ENCODE assay signal across 11 cellular contexts in genomic region chr12:75289678-75290200, GRCh38. TPM values are rescaled to one million over a fixed set of nuclear protein-coding genes. Genes with fewer than 3 reads are reported as not detected.
DNase-seq lines count a peak whose midpoint lies in the region; ATAC-seq, FAIRE-seq and TF ChIP-seq lines count a peak whose summit lies in the region.
"Had no signal": no experiment of that assay in that cellular context is flagged by ENCODE, and none has a peak within 500 bp of the region (broad histone marks: within the 10 kb centered on the region; RNA-seq: fewer than 3 reads in every experiment).

No MANE protein-coding gene starts in this region.

- no peak overlapping the region for H4K91ac ChIP-seq in H9 (ENCODE audit: insufficient read length, low read depth, low read length)

- no peaks in the 10 kb centered on the region for H3K4me1 ChIP-seq in H9 (ENCODE audit: insufficient read depth, low read length)
- H3K4me1 ChIP-seq in foreskin keratinocyte = no peaks in the 10 kb centered on the region

- no peak overlapping the region for H3K23ac ChIP-seq in H9 (ENCODE audit: insufficient read length, low read depth, low read length)

- TF ChIP-seq CTCF in H9 (conservative IDR thresholded peaks at IDR 0.05) = peak; percentile 45; the same call in 2 of the 3 replicates
- TF ChIP-seq CTCF in foreskin keratinocyte (conservative IDR thresholded peaks at IDR 0.05) = peak; percentile 66
- no peak for TF ChIP-seq CTCF in activated CD8-positive, alpha-beta T cell treated with anti-CD3 and anti-CD28 coated beads for 36 hours (IDR thresholded peaks at IDR 0.05)

- no peak overlapping the region for H4K8ac ChIP-seq in H9 (replicated peaks; ENCODE audit: insufficient read length, low read depth, low read length)

- no peak for ATAC-seq in foreskin keratinocyte
- ATAC-seq in activated CD8-positive, alpha-beta T cell treated with anti-CD3 and anti-CD28 coated beads for 36 hours = no peak
- ATAC-seq: activated CD8-positive, alpha-beta memory T cell treated with anti-CD3 and anti-CD28 coated beads, Interleukin-2, amount 10 ng/mL, durations not matched to agents 7 days and 5 days had no signal

- intact Hi-C loops in activated CD8-positive, alpha-beta T cell treated with anti-CD3 and anti-CD28 coated beads for 36 hours (cut with micrococcal nuclease) = no loop called here

- no peak overlapping the region for H2AFZ ChIP-seq in H9 (ENCODE audit: low read length)

- no peak overlapping the region for H3K56ac ChIP-seq in H9 (ENCODE audit: insufficient read length, low read depth, low read length)

- H2BK120ac ChIP-seq in H9 (ENCODE audit: low read depth, low read length, poor library complexity, severe bottlenecking) = no peak overlapping the region

- in situ Hi-C loops in SK-MEL-5 (cut with HindIII; ENCODE audit: low pct_unique_long_range_greater_than_20kb, low sequenced_read_pairs) = no loop called here

- no peaks in the 10 kb centered on the region for H3K27me3 ChIP-seq in H9 (ENCODE audit: insufficient read depth, low read length)
- H3K27me3 ChIP-seq in foreskin keratinocyte = no peaks in the 10 kb centered on the region

- no peak overlapping the region for H2BK12ac ChIP-seq in H9 (ENCODE audit: insufficient read length, low read depth, low read length)

- no peaks in the 10 kb centered on the region for H3K9me3 ChIP-seq in H9 (ENCODE audit: control insufficient read depth, low read depth, low read length)

- no peaks in the 10 kb centered on the region for H3K36me3 Mint-ChIP-seq in H9 (ENCODE audit: insufficient read depth in 1 of 3, low read depth in 3 of 3)
- no peaks in the 10 kb centered on the region for H3K36me3 Mint-ChIP-seq in activated CD8-positive, alpha-beta T cell treated with anti-CD3 and anti-CD28 coated beads for 36 hours (ENCODE audit: low read depth)
- H3K36me3 Mint-ChIP-seq: activated CD8-positive, alpha-beta memory T cell treated with anti-CD3 and anti-CD28 coated beads, Interleukin-2, amount 10 ng/mL, durations not matched to agents 7 days and 5 days had no signal

- H3K79me1 ChIP-seq in H9 (ENCODE audit: insufficient read depth, low read depth, low read length, poor library complexity, severe bottlenecking) = no peaks in the 10 kb centered on the region

- no peak overlapping the region for H2BK5ac ChIP-seq in H9 (ENCODE audit: insufficient read length, low read length)

- H3K4ac ChIP-seq in H9 (ENCODE audit: low read depth, low read length) = no peak overlapping the region

- H3K4me2 ChIP-seq in H9 (ENCODE audit: insufficient read depth, insufficient read length, low read length) = no peak overlapping the region

- no peak overlapping the region for H2BK20ac ChIP-seq in H9 (ENCODE audit: low read depth, low read length, poor library complexity, severe bottlenecking)

- peak; percentile 98 for FAIRE-seq in A204.1 (lab: Jason Lieb, UNC)

- H3K14ac ChIP-seq in H9 (ENCODE audit: insufficient read depth, low read length) = no peak overlapping the region

- DNase-seq in H9 = no peak
- DNase-seq in SK-MEL-5 (ENCODE audit: low read depth, low spot score) = peak; percentile 26
- DNase-seq in foreskin keratinocyte = no peak
- DNase-seq in RPMI8226 = no peak
- DNase-seq in activated CD8-positive, alpha-beta T cell treated with anti-CD3 and anti-CD28 coated beads for 36 hours = no peak
- DNase-seq in SHP77 (lab: John Stamatoyannopoulos, UW) = no peak
- no peak for DNase-seq in NCI-H2196 treated with DMSO at 0.1 percent for 48 hours (lab: John Stamatoyannopoulos, UW; ENCODE audit: unreplicated experiment)
- DNase-seq: activated CD8-positive, alpha-beta memory T cell treated with anti-CD3 and anti-CD28 coated beads, Interleukin-2, amount 10 ng/mL, durations not matched to agents 7 days and 5 days; Calu3; effector CD8-positive, alpha-beta T cell had no signal

- no peaks in the 10 kb centered on the region for H3K9me3 Mint-ChIP-seq in H9
- H3K9me3 Mint-ChIP-seq in activated CD8-positive, alpha-beta T cell treated with anti-CD3 and anti-CD28 coated beads for 36 hours = no peaks in the 10 kb centered on the region

- WGBS in H9 (ENCODE audit: extremely low coverage, insufficient read length, low lambda C conversion rate) = no CpG with 5 or more reads among the region's 2 CpGs

- H3K79me2 ChIP-seq in H9 (ENCODE audit: insufficient read depth, low read length) = no peaks in the 10 kb centered on the region

- no peak overlapping the region for H2AK5ac ChIP-seq in H9 (ENCODE audit: insufficient read length, low read length)

- no peak overlapping the region for H3K4me3 Mint-ChIP-seq in H9
- no peak overlapping the region for H3K4me3 Mint-ChIP-seq in activated CD8-positive, alpha-beta T cell treated with anti-CD3 and anti-CD28 coated beads for 36 hours
- H3K4me3 Mint-ChIP-seq: activated CD8-positive, alpha-beta memory T cell treated with anti-CD3 and anti-CD28 coated beads, Interleukin-2, amount 10 ng/mL, durations not matched to agents 7 days and 5 days had no signal

- CTCF ChIA-PET in activated CD8-positive, alpha-beta T cell treated with anti-CD3 and anti-CD28 coated beads for 36 hours (lab: Charles Lee) = interaction anchor here (1.2 to 1.7 kb wide), 2 partner anchors 9 to 598 kb away, joined by 3 to 5 read pairs; no protein-coding TSS in a partner anchor

- H3K18ac ChIP-seq in H9 (ENCODE audit: insufficient read length, low read depth, low read length) = no peak overlapping the region

- POLR2A ChIA-PET in activated CD8-positive, alpha-beta T cell treated with anti-CD3 and anti-CD28 coated beads for 36 hours (lab: Charles Lee) = no interaction called here

- no peaks in the 10 kb centered on the region for H3K23me2 ChIP-seq in H9 (ENCODE audit: insufficient read length, low read depth, low read length, poor library complexity, severe bottlenecking)

- H3K4me1 Mint-ChIP-seq in H9 = peaks cover 8 to 9% of the 10 kb centered on the region in 2 experiments
- H3K4me1 Mint-ChIP-seq in activated CD8-positive, alpha-beta T cell treated with anti-CD3 and anti-CD28 coated beads for 36 hours (ENCODE audit: low read depth) = peaks cover 2% of the 10 kb centered on the region
- H3K4me1 Mint-ChIP-seq: activated CD8-positive, alpha-beta memory T cell treated with anti-CD3 and anti-CD28 coated beads, Interleukin-2, amount 10 ng/mL, durations not matched to agents 7 days and 5 days had no signal

- H4K20me1 ChIP-seq in H9 (ENCODE audit: control insufficient read depth, insufficient read depth, insufficient read length) = no peaks in the 10 kb centered on the region

- H3K27ac ChIP-seq in H9 (ENCODE audit: insufficient read length, low read depth, low read length) (no peak overlapping the region), foreskin keratinocyte (no peak overlapping the region)

- H3T11ph ChIP-seq in H9 (ENCODE audit: low read length) = no peak overlapping the region

- H3K27me3 Mint-ChIP-seq in H9 (ENCODE audit: low read depth) = peaks cover 3% of the 10 kb centered on the region; the same call in 1 of the 2 replicates
- H3K27me3 Mint-ChIP-seq in activated CD8-positive, alpha-beta T cell treated with anti-CD3 and anti-CD28 coated beads for 36 hours = no peaks in the 10 kb centered on the region
- H3K27me3 Mint-ChIP-seq: activated CD8-positive, alpha-beta memory T cell treated with anti-CD3 and anti-CD28 coated beads, Interleukin-2, amount 10 ng/mL, durations not matched to agents 7 days and 5 days had no signal

- no peak overlapping the region for H2BK15ac ChIP-seq in H9 (ENCODE audit: low read depth, low read length)

- no peak overlapping the region for H3K27ac Mint-ChIP-seq in H9
- no peak overlapping the region for H3K27ac Mint-ChIP-seq in activated CD8-positive, alpha-beta T cell treated with anti-CD3 and anti-CD28 coated beads for 36 hours
- H3K27ac Mint-ChIP-seq: activated CD8-positive, alpha-beta memory T cell treated with anti-CD3 and anti-CD28 coated beads, Interleukin-2, amount 10 ng/mL, durations not matched to agents 7 days and 5 days had no signal

- no peak overlapping the region for H4K5ac ChIP-seq in H9 (ENCODE audit: insufficient read length, low read depth, low read length)

- H3K9ac ChIP-seq in H9 (ENCODE audit: extremely low read depth, insufficient read length, low read length) = no peak overlapping the region

RNA-seq across cellular contexts. Expression of gene CAPS2, which starts 40.4 kb away (rescaled TPM):
- total RNA-seq in H9 (2021) (3.9 and 4.3 TPM in 2 replicates), foreskin keratinocyte (0.51 and 1.1 TPM in 2 replicates)
- total RNA-seq in SK-MEL-5 (2014; rRNA removed; shearing (Covaris generic)) = 0.77 and 2.3 TPM in 2 replicates
- 0.71 and 0.92 TPM in 2 replicates for polyA plus RNA-seq in SK-MEL-5 (2015; cell fraction: cytosol; rRNA removed)
- polyA plus RNA-seq in SK-MEL-5 (2015; cell fraction: nucleus; rRNA removed) = 7.3 TPM in 2 replicates
- 0.28 and 0.37 TPM in 2 replicates for polyA plus RNA-seq in foreskin keratinocyte
- total RNA-seq in activated CD8-positive, alpha-beta T cell treated with anti-CD3 and anti-CD28 coated beads for 36 hours = 1 to 10 TPM; 3.0 to 3.2 TPM

RNA-seq across cellular contexts. Expression of gene GLIPR1L1, which starts 44.7 kb away (rescaled TPM):
- total RNA-seq in H9 (2021) (1.9 and 3.2 TPM in 2 replicates), foreskin keratinocyte (not detected in 2 replicates)
- total RNA-seq in SK-MEL-5 (2014; rRNA removed; shearing (Covaris generic)) = not detected in 2 replicates
- not detected in 2 replicates for polyA plus RNA-seq in SK-MEL-5 (2015; cell fraction: cytosol; rRNA removed)
- polyA plus RNA-seq in SK-MEL-5 (2015; cell fraction: nucleus; rRNA removed) = not detected in 2 replicates
- not detected in 2 replicates for polyA plus RNA-seq in foreskin keratinocyte
- total RNA-seq in activated CD8-positive, alpha-beta T cell treated with anti-CD3 and anti-CD28 coated beads for 36 hours = not detected
- total RNA-seq: activated CD8-positive, alpha-beta memory T cell treated with anti-CD3 and anti-CD28 coated beads, Interleukin-2, amount 10 ng/mL, durations not matched to agents 7 days and 5 days; Calu3 had no signal
